8 cellular contexts compared by ENCODE assay signal in the genomic region with DNA sequence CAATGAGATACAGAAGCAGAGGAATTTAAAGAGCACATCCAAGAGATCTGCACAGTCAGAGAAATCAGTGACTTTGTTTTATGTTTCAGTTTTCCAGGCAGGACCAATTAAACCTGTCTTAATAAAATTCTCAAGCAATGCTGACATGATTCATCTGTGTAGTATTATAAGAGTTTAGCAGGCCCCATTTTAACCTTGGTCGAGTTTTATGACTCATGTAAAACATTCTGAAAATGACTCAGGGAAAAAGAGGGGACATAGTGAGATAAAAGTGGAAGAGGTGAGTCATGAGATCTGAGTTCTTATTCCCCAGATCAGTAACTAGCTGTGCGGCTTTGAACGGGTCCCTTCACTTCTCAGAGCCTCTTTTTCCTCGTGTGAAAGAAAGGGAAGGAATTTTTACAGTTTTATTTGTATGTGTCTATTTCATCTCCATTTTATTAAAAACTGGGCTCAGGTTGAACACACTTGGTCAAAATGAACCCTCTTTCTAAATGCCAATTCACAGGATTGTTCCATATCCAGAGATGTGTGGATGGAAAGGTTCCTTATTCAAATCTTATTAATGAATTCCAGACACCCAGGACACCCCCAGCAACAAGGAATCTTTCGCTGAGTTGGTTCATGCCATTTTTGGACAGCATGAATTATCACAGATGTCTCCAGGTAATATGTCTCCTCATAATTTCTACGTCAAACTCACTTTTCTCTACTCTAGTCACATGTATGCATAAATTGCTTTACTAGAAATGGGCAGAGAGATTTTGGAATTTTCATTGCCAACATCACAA.
A peak's percentile ranks its signal among the peaks of the same experiment; 100 is the strongest.
DNase-seq lines count a peak whose midpoint lies in the region; ATAC-seq and TF ChIP-seq lines count a peak whose summit lies in the region.

No MANE protein-coding gene starts in this region.

- H3K27ac ChIP-seq in hepatocyte (peak overlapping the region; percentile 57), transverse colon (peak overlapping the region; percentile 55 to 83 (median 65))

- H3K4me3 ChIP-seq in Caco-2 (ENCODE audit: low read depth, low read length): no peak overlapping the region
- H3K4me3 ChIP-seq in hepatocyte: no peak overlapping the region
- no peak overlapping the region for H3K4me3 ChIP-seq in transverse colon
- H3K4me3 ChIP-seq in lower leg skin (ENCODE audit: low read depth, poor library complexity, severe bottlenecking): no peak overlapping the region

- peaks cover 10% of the 10 kb centered on the region for H3K9me3 Mint-ChIP-seq in Caco-2 (ENCODE audit: unreplicated experiment)
- H3K9me3 Mint-ChIP-seq in activated T-helper 17 cell treated with anti-CD3 and anti-CD28 coated beads, Interleukin-2, amount 50 U/mL, for 72 hours: peaks cover 5% of the 10 kb centered on the region

- H3K27me3 ChIP-seq in Caco-2 (replicated peaks; ENCODE audit: control insufficient read depth, insufficient read depth, low read length): no peaks in the 10 kb centered on the region
- no peaks in the 10 kb centered on the region for H3K27me3 ChIP-seq in hepatocyte
- H3K27me3 ChIP-seq in transverse colon: no peaks in the 10 kb centered on the region

- no peaks in the 10 kb centered on the region for H3K27me3 Mint-ChIP-seq in Caco-2 (ENCODE audit: insufficient read depth, unreplicated experiment)
- no peaks in the 10 kb centered on the region for H3K27me3 Mint-ChIP-seq in activated T-helper 17 cell treated with anti-CD3 and anti-CD28 coated beads, Interleukin-2, amount 50 U/mL, for 72 hours

- H3K4me1 ChIP-seq in Caco-2 (peaks cover 70% of the 10 kb centered on the region), hepatocyte (ENCODE audit: insufficient read depth) (peaks cover 33% of the 10 kb centered on the region), transverse colon (peaks cover 4 to 39% (median 16%) of the 10 kb centered on the region in 4 donors)

- no peaks in the 10 kb centered on the region for H4K20me1 ChIP-seq in hepatocyte (ENCODE audit: insufficient read depth, poor library complexity, severe bottlenecking)

- WGBS in hepatocyte (ENCODE audit: low lambda C conversion rate, missing lambda C conversion rate): 35% methylated on average over 6 of the region's 6 CpGs
- WGBS in transverse colon (ENCODE audit: low coverage in 1 of 2), 2 donors: 38 to 44% methylated on average over 6 of the region's 6 CpGs
- 49 to 58% methylated on average over 6 of the region's 6 CpGs for WGBS in lower leg skin, 2 donors

- in situ Hi-C loops in transverse colon (cut with MboI; ENCODE audit: low pct_ligation_motif_present in 1 of 4, low pct_unique_long_range_greater_than_20kb in 1 of 4, low sequenced_read_pairs in 3 of 4): no loop called here

- H3K36me3 ChIP-seq in Caco-2 (ENCODE audit: control insufficient read depth, insufficient read depth, low read length): no peaks in the 10 kb centered on the region
- no peaks in the 10 kb centered on the region for H3K36me3 ChIP-seq in hepatocyte (replicated peaks; ENCODE audit: insufficient read depth, low read depth)
- no peaks in the 10 kb centered on the region for H3K36me3 ChIP-seq in transverse colon

- no peaks in the 10 kb centered on the region for H3K9me2 ChIP-seq in hepatocyte (replicated peaks; ENCODE audit: insufficient read depth)

- H3K27ac Mint-ChIP-seq in Caco-2 (ENCODE audit: unreplicated experiment): peak overlapping the region; percentile 42
- peak overlapping the region; percentile 86 for H3K27ac Mint-ChIP-seq in activated T-helper 17 cell treated with anti-CD3 and anti-CD28 coated beads, Interleukin-2, amount 50 U/mL, for 72 hours

- peak overlapping the region; percentile 9 for H3K4me3 Mint-ChIP-seq in Caco-2 (ENCODE audit: unreplicated experiment)
- H3K4me3 Mint-ChIP-seq in activated T-helper 17 cell treated with anti-CD3 and anti-CD28 coated beads, Interleukin-2, amount 50 U/mL, for 72 hours: peak overlapping the region; percentile 64

- H3K4me2 ChIP-seq in hepatocyte: peak overlapping the region; percentile 32

- TF ChIP-seq POLR2A in transverse colon (IDR thresholded peaks at IDR 0.05) (no peak), lower leg skin (IDR thresholded peaks at IDR 0.05) (no peak)

- DNase-seq in Caco-2 (no peak), hepatocyte (ENCODE audit: low spot score) (peak; percentile 85), transverse colon (no peak), NCI-H510A (lab: John Stamatoyannopoulos, UW) (no peak), lower leg skin (ENCODE audit: low spot score in 2 of 2) (no peak)

- BruUV-seq in Caco-2 (replicated peaks; lab: Mats Ljungman, UMichigan): no TSS peak

- H2AFZ ChIP-seq in hepatocyte: no peak overlapping the region

- no peak for TF ChIP-seq EP300 in transverse colon (IDR thresholded peaks at IDR 0.05; ENCODE audit: low read depth)

- ATAC-seq in GM19463 (IDR thresholded peaks at IDR 0.05; ENCODE audit: unreplicated experiment) (peak; percentile 91), HG03457 (IDR thresholded peaks at IDR 0.05; ENCODE audit: unreplicated experiment) (peak; percentile 70)
- ATAC-seq in activated T-helper 17 cell treated with anti-CD3 and anti-CD28 coated beads, Interleukin-2, amount 50 U/mL, for 72 hours (replicated peaks): peak; percentile 85

- H3K4me1 Mint-ChIP-seq in Caco-2 (ENCODE audit: low read depth, unreplicated experiment): peaks cover 40% of the 10 kb centered on the region
- H3K4me1 Mint-ChIP-seq in activated T-helper 17 cell treated with anti-CD3 and anti-CD28 coated beads, Interleukin-2, amount 50 U/mL, for 72 hours: peaks cover 38% of the 10 kb centered on the region

- CTCF ChIA-PET in Caco-2 (lab: Charles Lee): no interaction called here

- POLR2A ChIA-PET in Caco-2 (lab: Charles Lee): no interaction called here

- intact Hi-C loops in Caco-2 (cut with micrococcal nuclease; ENCODE audit: unreplicated experiment): no loop called here
- intact Hi-C loops in transverse colon (cut with DNase I; ENCODE audit: low total_unique reads): loop anchor here (2.0 kb wide), 1 partner anchor 45 kb away; no protein-coding TSS in a partner anchor
- intact Hi-C loops in lower leg skin (cut with DNase I; ENCODE audit: low total_unique reads): no loop called here

- TF ChIP-seq CTCF in Caco-2 (IDR thresholded peaks at IDR 0.05; ENCODE audit: insufficient read depth in 1 of 2, low read depth in 1 of 2, low read length in 1 of 2, severe bottlenecking in 1 of 2, unreplicated experiment in 1 of 2) (no peak), hepatocyte (IDR thresholded peaks at IDR 0.05; ENCODE audit: poor library complexity) (no peak), transverse colon (IDR thresholded peaks at IDR 0.05) (no peak), lower leg skin (IDR thresholded peaks at IDR 0.05) (no peak)

- no peaks in the 10 kb centered on the region for H3K36me3 Mint-ChIP-seq in Caco-2 (ENCODE audit: insufficient read depth, unreplicated experiment)
- peaks cover 11% of the 10 kb centered on the region for H3K36me3 Mint-ChIP-seq in activated T-helper 17 cell treated with anti-CD3 and anti-CD28 coated beads, Interleukin-2, amount 50 U/mL, for 72 hours (ENCODE audit: low read depth)

- no peaks in the 10 kb centered on the region for H3K79me2 ChIP-seq in hepatocyte

- H3K9me3 ChIP-seq in Caco-2 (no peaks in the 10 kb centered on the region), hepatocyte (ENCODE audit: low read depth) (no peaks in the 10 kb centered on the region), transverse colon (no peaks in the 10 kb centered on the region)
